17 cellular contexts compared by ENCODE assay signal in genomic region chr3:45686850-45687249, GRCh38. TPM values are rescaled to one million over a fixed set of nuclear protein-coding genes. Genes with fewer than 3 reads are reported as not detected.
A peak's percentile ranks its signal among the peaks of the same experiment; 100 is the strongest.
DNase-seq lines count a peak whose midpoint lies in the region; ATAC-seq and TF ChIP-seq lines count a peak whose summit lies in the region.
"Had no signal": no experiment of that assay in that cellular context is flagged by ENCODE, and none has a peak within 500 bp of the region (broad histone marks: within the 10 kb centered on the region; RNA-seq: fewer than 3 reads in every experiment).

No MANE protein-coding gene starts in this region.

- H3K9me3 Mint-ChIP-seq in activated CD4-positive, alpha-beta memory T cell treated with anti-CD3 and anti-CD28 coated beads, Interleukin-2, amount 10 ng/mL, durations not matched to agents 7 days and 5 days: no peaks in the 10 kb centered on the region
- H3K9me3 Mint-ChIP-seq in activated CD4-positive, alpha-beta memory T cell treated with anti-CD3 and anti-CD28 coated beads for 36 hours: peaks cover 3% of the 10 kb centered on the region
- H3K9me3 Mint-ChIP-seq in CD8-positive, alpha-beta memory T cell: peaks cover 0 to 5% (median 3%) of the 10 kb centered on the region in 5 donors
- no peaks in the 10 kb centered on the region for H3K9me3 Mint-ChIP-seq in activated T-helper 2 cell treated with anti-CD3 and anti-CD28 coated beads, Interferon-gamma antibody, Interleukin-2, Interleukin-4, amounts not matched to agents 10 μg/mL and 5 μg/mL and 100 μg/mL, durations not matched to agents 14 hours and 24 hours and 36 hours
- no peaks in the 10 kb centered on the region for H3K9me3 Mint-ChIP-seq in nephron

- H3K27ac Mint-ChIP-seq in activated CD4-positive, alpha-beta memory T cell treated with anti-CD3 and anti-CD28 coated beads, Interleukin-2, amount 10 ng/mL, durations not matched to agents 7 days and 5 days: no peak overlapping the region
- no peak overlapping the region for H3K27ac Mint-ChIP-seq in activated CD4-positive, alpha-beta memory T cell treated with anti-CD3 and anti-CD28 coated beads for 36 hours
- H3K27ac Mint-ChIP-seq in CD8-positive, alpha-beta memory T cell: no peak overlapping the region
- H3K27ac Mint-ChIP-seq in activated T-helper 2 cell treated with anti-CD3 and anti-CD28 coated beads, Interferon-gamma antibody, Interleukin-2, Interleukin-4, amounts not matched to agents 10 μg/mL and 5 μg/mL and 100 μg/mL, durations not matched to agents 14 hours and 24 hours and 36 hours: no peak overlapping the region
- H3K27ac Mint-ChIP-seq in nephron: no peak overlapping the region

- no peaks in the 10 kb centered on the region for H3K36me3 ChIP-seq in CD8-positive, alpha-beta memory T cell (ENCODE audit: insufficient read depth, low read length)

- peak overlapping the region; percentile 38 for H3K4me3 Mint-ChIP-seq in activated CD4-positive, alpha-beta memory T cell treated with anti-CD3 and anti-CD28 coated beads, Interleukin-2, amount 10 ng/mL, durations not matched to agents 7 days and 5 days
- H3K4me3 Mint-ChIP-seq in activated CD4-positive, alpha-beta memory T cell treated with anti-CD3 and anti-CD28 coated beads for 36 hours: no peak overlapping the region
- H3K4me3 Mint-ChIP-seq in CD8-positive, alpha-beta memory T cell: peak overlapping the region in 4 of 7 donors; percentile 32 to 72 (median 52)
- peak overlapping the region; percentile 24 for H3K4me3 Mint-ChIP-seq in activated T-helper 2 cell treated with anti-CD3 and anti-CD28 coated beads, Interferon-gamma antibody, Interleukin-2, Interleukin-4, amounts not matched to agents 10 μg/mL and 5 μg/mL and 100 μg/mL, durations not matched to agents 14 hours and 24 hours and 36 hours (ENCODE audit: low read depth)
- peak overlapping the region; percentile 44 to 71 (median 69) for H3K4me3 Mint-ChIP-seq in nephron

- no peak overlapping the region for H3K4me3 ChIP-seq in CD8-positive, alpha-beta memory T cell (ENCODE audit: low read length)

- H3K27ac ChIP-seq in CD8-positive, alpha-beta memory T cell (ENCODE audit: low read depth, low read length): no peak overlapping the region
- H3K27ac ChIP-seq: BLaER1 treated with 17β-estradiol and CSF1 and Interleukin-3, amounts not matched to agents 10 nM and 100 nM had no signal

- POLR2A ChIA-PET in activated CD4-positive, alpha-beta memory T cell treated with anti-CD3 and anti-CD28 coated beads, Interleukin-2, amount 10 ng/mL, durations not matched to agents 7 days and 5 days (lab: Charles Lee): no interaction called here
- POLR2A ChIA-PET in activated CD4-positive, alpha-beta memory T cell treated with anti-CD3 and anti-CD28 coated beads for 36 hours (lab: Charles Lee): no interaction called here
- POLR2A ChIA-PET in CD8-positive, alpha-beta memory T cell (lab: Charles Lee): no interaction called here

- peaks cover 30% of the 10 kb centered on the region for H3K4me1 Mint-ChIP-seq in activated CD4-positive, alpha-beta memory T cell treated with anti-CD3 and anti-CD28 coated beads, Interleukin-2, amount 10 ng/mL, durations not matched to agents 7 days and 5 days
- H3K4me1 Mint-ChIP-seq in activated CD4-positive, alpha-beta memory T cell treated with anti-CD3 and anti-CD28 coated beads for 36 hours (ENCODE audit: low read depth): peaks cover 25% of the 10 kb centered on the region
- peaks cover 40 to 45% (median 43%) of the 10 kb centered on the region in 3 donors for H3K4me1 Mint-ChIP-seq in CD8-positive, alpha-beta memory T cell
- peaks cover 24% of the 10 kb centered on the region for H3K4me1 Mint-ChIP-seq in activated T-helper 2 cell treated with anti-CD3 and anti-CD28 coated beads, Interferon-gamma antibody, Interleukin-2, Interleukin-4, amounts not matched to agents 10 μg/mL and 5 μg/mL and 100 μg/mL, durations not matched to agents 14 hours and 24 hours and 36 hours (ENCODE audit: low read depth)
- H3K4me1 Mint-ChIP-seq in nephron: peaks cover 25% of the 10 kb centered on the region

- peaks cover 3% of the 10 kb centered on the region for H3K27me3 Mint-ChIP-seq in activated CD4-positive, alpha-beta memory T cell treated with anti-CD3 and anti-CD28 coated beads, Interleukin-2, amount 10 ng/mL, durations not matched to agents 7 days and 5 days
- H3K27me3 Mint-ChIP-seq in activated CD4-positive, alpha-beta memory T cell treated with anti-CD3 and anti-CD28 coated beads for 36 hours: peaks cover 4% of the 10 kb centered on the region
- H3K27me3 Mint-ChIP-seq in CD8-positive, alpha-beta memory T cell: peaks cover 4 to 9% of the 10 kb centered on the region in 2 donors
- H3K27me3 Mint-ChIP-seq in activated T-helper 2 cell treated with anti-CD3 and anti-CD28 coated beads, Interferon-gamma antibody, Interleukin-2, Interleukin-4, amounts not matched to agents 10 μg/mL and 5 μg/mL and 100 μg/mL, durations not matched to agents 14 hours and 24 hours and 36 hours (ENCODE audit: low read depth): peaks cover 2% of the 10 kb centered on the region
- H3K27me3 Mint-ChIP-seq in nephron (ENCODE audit: low read depth): peaks cover 10% of the 10 kb centered on the region

- no peaks in the 10 kb centered on the region for H3K27me3 ChIP-seq in CD8-positive, alpha-beta memory T cell (ENCODE audit: insufficient read depth, low read length, poor library complexity, severe bottlenecking)
- H3K27me3 ChIP-seq: BLaER1 treated with 17β-estradiol and CSF1 and Interleukin-3, amounts not matched to agents 10 nM and 100 nM had no signal

- TF ChIP-seq CTCF in nephron (IDR thresholded peaks at IDR 0.05; ENCODE audit: unreplicated experiment in 3 of 3) (no peak), GM20000 (IDR thresholded peaks at IDR 0.05; ENCODE audit: extremely low read depth, missing control alignments) (no peak)

- intact Hi-C loops in activated CD4-positive, alpha-beta memory T cell treated with anti-CD3 and anti-CD28 coated beads for 36 hours (cut with micrococcal nuclease): no loop called here
- intact Hi-C loops in activated T-helper 2 cell treated with anti-CD3 and anti-CD28 coated beads, Interferon-gamma antibody, Interleukin-2, Interleukin-4, amounts not matched to agents 10 μg/mL and 5 μg/mL and 100 μg/mL, durations not matched to agents 14 hours and 24 hours and 36 hours (cut with micrococcal nuclease): no loop called here

- H3K36me3 Mint-ChIP-seq in activated CD4-positive, alpha-beta memory T cell treated with anti-CD3 and anti-CD28 coated beads, Interleukin-2, amount 10 ng/mL, durations not matched to agents 7 days and 5 days (ENCODE audit: low read depth): peaks cover 25% of the 10 kb centered on the region
- H3K36me3 Mint-ChIP-seq in activated CD4-positive, alpha-beta memory T cell treated with anti-CD3 and anti-CD28 coated beads for 36 hours: peaks cover 17% of the 10 kb centered on the region
- peaks cover 0 to 31% (median 7%) of the 10 kb centered on the region in 3 donors for H3K36me3 Mint-ChIP-seq in CD8-positive, alpha-beta memory T cell
- H3K36me3 Mint-ChIP-seq in activated T-helper 2 cell treated with anti-CD3 and anti-CD28 coated beads, Interferon-gamma antibody, Interleukin-2, Interleukin-4, amounts not matched to agents 10 μg/mL and 5 μg/mL and 100 μg/mL, durations not matched to agents 14 hours and 24 hours and 36 hours (ENCODE audit: low read depth): peaks cover 30% of the 10 kb centered on the region
- peaks cover 6% of the 10 kb centered on the region for H3K36me3 Mint-ChIP-seq in nephron (ENCODE audit: low read depth)

- no peaks in the 10 kb centered on the region for H3K9me3 ChIP-seq in CD8-positive, alpha-beta memory T cell (ENCODE audit: low read length)

- H3K4me1 ChIP-seq in CD8-positive, alpha-beta memory T cell (ENCODE audit: insufficient read depth, low read length): peaks cover 19% of the 10 kb centered on the region

- no peak for ATAC-seq in HG02938 (IDR thresholded peaks at IDR 0.05; ENCODE audit: unreplicated experiment)

- CTCF ChIA-PET in activated CD4-positive, alpha-beta memory T cell treated with anti-CD3 and anti-CD28 coated beads, Interleukin-2, amount 10 ng/mL, durations not matched to agents 7 days and 5 days (lab: Charles Lee): interaction anchor here (1.4 kb wide), 1 partner anchor 30 kb away, joined by 3 read pairs; no protein-coding TSS in a partner anchor
- CTCF ChIA-PET in activated CD4-positive, alpha-beta memory T cell treated with anti-CD3 and anti-CD28 coated beads for 36 hours (lab: Charles Lee): no interaction called here
- CTCF ChIA-PET in CD8-positive, alpha-beta memory T cell (lab: Charles Lee): no interaction called here

- no peak for DNase-seq in activated CD4-positive, alpha-beta memory T cell treated with anti-CD3 and anti-CD28 coated beads, Interleukin-2, amount 10 ng/mL, durations not matched to agents 7 days and 5 days
- DNase-seq in activated CD4-positive, alpha-beta memory T cell treated with anti-CD3 and anti-CD28 coated beads for 36 hours: no peak
- no peak for DNase-seq in CD8-positive, alpha-beta memory T cell
- DNase-seq in activated T-helper 2 cell treated with anti-CD3 and anti-CD28 coated beads, Interferon-gamma antibody, Interleukin-2, Interleukin-4, amounts not matched to agents 10 μg/mL and 5 μg/mL and 100 μg/mL, durations not matched to agents 14 hours and 24 hours and 36 hours (ENCODE audit: low spot score): no peak
- DNase-seq in GM20000 (ENCODE audit: low spot score): no peak
- DNase-seq in islet precursor cell: no peak
- DNase-seq: DMS153, HCEC 1CT, NCI-H1436, NCI-H2081, NCI-H510A, NCI-H774, RPMI8226, SIG-M5 had no signal

RNA-seq across cellular contexts. Expression of gene SACM1L, which starts 2.3 kb away (rescaled TPM):
- total RNA-seq in activated CD4-positive, alpha-beta memory T cell treated with anti-CD3 and anti-CD28 coated beads, Interleukin-2, amount 10 ng/mL, durations not matched to agents 7 days and 5 days: 100 to 1,000 TPM; 101 to 103 TPM
- total RNA-seq in activated CD4-positive, alpha-beta memory T cell treated with anti-CD3 and anti-CD28 coated beads for 36 hours: 10 to 100 TPM; 64.3 to 71.2 TPM
- 10 to 100 TPM; 78.7 to 79.1 TPM for total RNA-seq in CD8-positive, alpha-beta memory T cell
- polyA plus RNA-seq in CD8-positive, alpha-beta memory T cell: 41.0 TPM
- total RNA-seq in activated T-helper 2 cell treated with anti-CD3 and anti-CD28 coated beads, Interferon-gamma antibody, Interleukin-2, Interleukin-4, amounts not matched to agents 10 μg/mL and 5 μg/mL and 100 μg/mL, durations not matched to agents 14 hours and 24 hours and 36 hours: 105 and 107 TPM in 2 replicates
